10 cellular contexts compared by ENCODE assay signal in genomic region chr2:129253461-129253812, GRCh38.
DNase-seq lines count a peak whose midpoint lies in the region; ATAC-seq and TF ChIP-seq lines count a peak whose summit lies in the region.
"Had no signal": no experiment of that assay in that cellular context is flagged by ENCODE, and none has a peak within 500 bp of the region (broad histone marks: within the 10 kb centered on the region; RNA-seq: fewer than 3 reads in every experiment).

No MANE protein-coding gene starts in this region.

- peak overlapping the region in 2 of 3 experiments; percentile 55 to 78 for H3K27ac Mint-ChIP-seq in nephron

- TF ChIP-seq CTCF in GM13977 (IDR thresholded peaks at IDR 0.05; ENCODE audit: extremely low read depth, insufficient read depth, missing control alignments) (peak; percentile 32), nephron (IDR thresholded peaks at IDR 0.05; ENCODE audit: unreplicated experiment in 3 of 3) (peak; percentile 11 to 38 (median 29)), vagina (IDR thresholded peaks at IDR 0.05) (no peak)

- in situ Hi-C loops in GM13977 (cut with MboI; ENCODE audit: low pct_unique_long_range_greater_than_20kb, low sequenced_read_pairs, unreplicated experiment), result no loop called here

- H3K9me3 ChIP-seq in vagina, result no peaks in the 10 kb centered on the region

- H3K36me3 Mint-ChIP-seq in nephron (ENCODE audit: low read depth), result peaks cover under 1% of the 10 kb centered on the region

- intact Hi-C loops in vagina (cut with DNase I), result no loop called here

- peaks cover 14% of the 10 kb centered on the region for H3K4me1 Mint-ChIP-seq in nephron

- ATAC-seq in HG03097 (IDR thresholded peaks at IDR 0.05; ENCODE audit: low FRiP score, unreplicated experiment) (no peak), GM18519 (IDR thresholded peaks at IDR 0.05; ENCODE audit: low FRiP score, unreplicated experiment) (no peak)

- H3K27me3 ChIP-seq in vagina, result no peaks in the 10 kb centered on the region

- H3K4me3 Mint-ChIP-seq in nephron, result no peak overlapping the region

- H3K27ac ChIP-seq in vagina, result no peak overlapping the region

- H3K9me3 Mint-ChIP-seq in nephron, result peaks cover 12% of the 10 kb centered on the region

- peaks cover 17% of the 10 kb centered on the region for H3K4me1 ChIP-seq in vagina

- H3K4me3 ChIP-seq in vagina, result no peak overlapping the region

- no peak for TF ChIP-seq POLR2A in vagina (IDR thresholded peaks at IDR 0.05)

- H3K27me3 Mint-ChIP-seq in nephron (ENCODE audit: low read depth), result no peaks in the 10 kb centered on the region

- peak; percentile 26 for DNase-seq in GM13977 (ENCODE audit: low spot score)
- DNase-seq in NCI-H1694 treated with DMSO at 0.1 percent for 48 hours (lab: John Stamatoyannopoulos, UW), result peak; percentile 65
- peak; percentile 4 for DNase-seq in cerebellum (ENCODE audit: low spot score)
- no peak for DNase-seq in GOT3 (lab: John Stamatoyannopoulos, UW)
- DNase-seq in vagina (ENCODE audit: extremely low spot score in 2 of 2), result no peak
- DNase-seq: activated CD4-positive, alpha-beta T cell treated with anti-CD3 and anti-CD28 coated beads for 48 hours; MM.1S had no signal

- no peaks in the 10 kb centered on the region for H3K36me3 ChIP-seq in vagina

Comparison
In these comparisons a context has a peak if more than half of its experiments do, and no peak if none do; other contexts are left out.
1. DNase-seq: peak in GM13977 (single experiment), NCI-H1694 treated with DMSO at 0.1 percent for 48 hours (single experiment) and cerebellum (single experiment); none in GOT3 (single experiment) and vagina (0 of 2).
2. CTCF ChIP-seq: peak in GM13977 (single experiment) and nephron (3 of 3); none in vagina (0 of 3).